8 cellular contexts compared by ENCODE assay signal in genomic region chr11:88357323-88358039, GRCh38. TPM values are rescaled to one million over a fixed set of nuclear protein-coding genes. Genes with fewer than 3 reads are reported as not detected.
DNase-seq lines count a peak whose midpoint lies in the region; ATAC-seq lines count a peak whose summit lies in the region.

No MANE protein-coding gene starts in this region.

- peaks cover 46% of the 10 kb centered on the region for H3K4me1 Mint-ChIP-seq in stimulated activated effector memory CD8-positive, alpha-beta T cell treated with anti-CD3 and anti-CD28 coated beads, Interleukin-12 subunit alpha, Interleukin-12 subunit beta, amount 100 ng/mL, for 72 hours

- peak overlapping the region in 1 of 2 donors; percentile 79 for H3K27ac Mint-ChIP-seq in activated naive CD4-positive, alpha-beta T cell treated with anti-CD3 and anti-CD28 coated beads, Interleukin-2, amount 50 U/mL, for 72 hours
- H3K27ac Mint-ChIP-seq in stimulated activated effector memory CD8-positive, alpha-beta T cell treated with anti-CD3 and anti-CD28 coated beads, Interleukin-12 subunit alpha, Interleukin-12 subunit beta, amount 100 ng/mL, for 72 hours, result peak overlapping the region; percentile 23

- DNase-seq in EH (ENCODE audit: low read depth), result peak; percentile 46
- DNase-seq in activated naive CD4-positive, alpha-beta T cell treated with anti-CD3 and anti-CD28 coated beads, Interleukin-2, amount 50 U/mL, for 72 hours (ENCODE audit: low spot score in 2 of 2), result no peak
- no peak for DNase-seq in stimulated activated effector memory CD8-positive, alpha-beta T cell treated with anti-CD3 and anti-CD28 coated beads, Interleukin-12 subunit alpha, Interleukin-12 subunit beta, amount 100 ng/mL, for 72 hours (ENCODE audit: low spot score in 2 of 2)
- no peak for DNase-seq in D341Med (ENCODE audit: low spot score)
- DNase-seq in Ammon's horn (ENCODE audit: low spot score), result no peak
- no peak for DNase-seq in COLO829 (ENCODE audit: low spot score)

- peak; percentile 71 for ATAC-seq in GM19395 (IDR thresholded peaks at IDR 0.05; ENCODE audit: unreplicated experiment)
- peak; percentile 38 for ATAC-seq in HG03175 (IDR thresholded peaks at IDR 0.05; ENCODE audit: unreplicated experiment)
- peak; percentile 91 to 92 for ATAC-seq in activated naive CD4-positive, alpha-beta T cell treated with anti-CD3 and anti-CD28 coated beads, Interleukin-2, amount 50 U/mL, for 72 hours
- peak; percentile 90 for ATAC-seq in stimulated activated effector memory CD8-positive, alpha-beta T cell treated with anti-CD3 and anti-CD28 coated beads, Interleukin-12 subunit alpha, Interleukin-12 subunit beta, amount 100 ng/mL, for 72 hours

- H3K9me3 Mint-ChIP-seq in activated naive CD4-positive, alpha-beta T cell treated with anti-CD3 and anti-CD28 coated beads, Interleukin-2, amount 50 U/mL, for 72 hours, result no peaks in the 10 kb centered on the region
- no peaks in the 10 kb centered on the region for H3K9me3 Mint-ChIP-seq in stimulated activated effector memory CD8-positive, alpha-beta T cell treated with anti-CD3 and anti-CD28 coated beads, Interleukin-12 subunit alpha, Interleukin-12 subunit beta, amount 100 ng/mL, for 72 hours

- H3K4me3 Mint-ChIP-seq in stimulated activated effector memory CD8-positive, alpha-beta T cell treated with anti-CD3 and anti-CD28 coated beads, Interleukin-12 subunit alpha, Interleukin-12 subunit beta, amount 100 ng/mL, for 72 hours, result peak overlapping the region; percentile 10

- no peaks in the 10 kb centered on the region for H3K36me3 Mint-ChIP-seq in activated naive CD4-positive, alpha-beta T cell treated with anti-CD3 and anti-CD28 coated beads, Interleukin-2, amount 50 U/mL, for 72 hours
- H3K36me3 Mint-ChIP-seq in stimulated activated effector memory CD8-positive, alpha-beta T cell treated with anti-CD3 and anti-CD28 coated beads, Interleukin-12 subunit alpha, Interleukin-12 subunit beta, amount 100 ng/mL, for 72 hours, result peaks cover 10% of the 10 kb centered on the region

RNA-seq across cellular contexts. Expression of gene CTSC, which starts 19.9 kb away (rescaled TPM):
- total RNA-seq in activated naive CD4-positive, alpha-beta T cell treated with anti-CD3 and anti-CD28 coated beads, Interleukin-2, amount 50 U/mL, for 72 hours, result 10 to 100 TPM; 46.1 to 48.1 TPM

Comparison
In these comparisons a context has a peak if more than half of its experiments do, and no peak if none do; other contexts are left out.
1. ATAC-seq: peak in every context shown above with its lines; median percentile 92 in activated naive CD4-positive, alpha-beta T cell treated with anti-CD3 and anti-CD28 coated beads, Interleukin-2, amount 50 U/mL, for 72 hours; 90 in stimulated activated effector memory CD8-positive, alpha-beta T cell treated with anti-CD3 and anti-CD28 coated beads, Interleukin-12 subunit alpha, Interleukin-12 subunit beta, amount 100 ng/mL, for 72 hours; 71 in GM19395; 38 in HG03175.